11 cellular contexts compared by ENCODE assay signal in genomic region chr2:10452334-10452733, GRCh38. TPM values are rescaled to one million over a fixed set of nuclear protein-coding genes. Genes with fewer than 3 reads are reported as not detected.
DNase-seq lines count a peak whose midpoint lies in the region; ATAC-seq, FAIRE-seq and TF ChIP-seq lines count a peak whose summit lies in the region.
"Had no signal": no experiment of that assay in that cellular context is flagged by ENCODE, and none has a peak within 500 bp of the region (broad histone marks: within the 10 kb centered on the region; RNA-seq: fewer than 3 reads in every experiment).

No MANE protein-coding gene starts in this region.

- H3K27me3 ChIP-seq in Caco-2 (replicated peaks; ENCODE audit: control insufficient read depth, insufficient read depth, low read length): no peaks in the 10 kb centered on the region

- TF ChIP-seq CTCF in fibroblast of the aortic adventitia (IDR thresholded peaks at IDR 0.05; ENCODE audit: insufficient read depth, low read length) (no peak), Caco-2 (IDR thresholded peaks at IDR 0.05; ENCODE audit: insufficient read depth in 1 of 2, low read depth in 1 of 2, low read length in 1 of 2, severe bottlenecking in 1 of 2, unreplicated experiment in 1 of 2) (no peak)

- CTCF ChIA-PET in Caco-2 (lab: Charles Lee): interaction anchor here (0.5 kb wide), 1 partner anchor 43 kb away, joined by 6 read pairs; no protein-coding TSS in a partner anchor

- BruUV-seq in Caco-2 (replicated peaks; lab: Mats Ljungman, UMichigan): no TSS peak

- H3K4me3 Mint-ChIP-seq in Caco-2 (ENCODE audit: unreplicated experiment): no peak overlapping the region
- H3K4me3 Mint-ChIP-seq: CD4-positive, alpha-beta T cell had no signal

- peaks cover 10% of the 10 kb centered on the region for H3K4me1 Mint-ChIP-seq in Caco-2 (ENCODE audit: low read depth, unreplicated experiment)

- no peaks in the 10 kb centered on the region for H3K9me3 Mint-ChIP-seq in Caco-2 (ENCODE audit: unreplicated experiment)
- H3K9me3 Mint-ChIP-seq: CD4-positive, alpha-beta T cell had no signal

- no peak for ATAC-seq in HG02852 (IDR thresholded peaks at IDR 0.05; ENCODE audit: unreplicated experiment)

- peak; percentile 73 for FAIRE-seq in RCC 7860 (lab: Jason Lieb, UNC)
- FAIRE-seq in urothelium cell line (lab: Jason Lieb, UNC): no peak

- H3K36me3 Mint-ChIP-seq in Caco-2 (ENCODE audit: insufficient read depth, unreplicated experiment): peaks cover 10% of the 10 kb centered on the region

- POLR2A ChIA-PET in Caco-2 (lab: Charles Lee): no interaction called here

- H3K27me3 Mint-ChIP-seq in Caco-2 (ENCODE audit: insufficient read depth, unreplicated experiment): no peaks in the 10 kb centered on the region
- H3K27me3 Mint-ChIP-seq: CD4-positive, alpha-beta T cell had no signal

- H3K4me3 ChIP-seq in fibroblast of the aortic adventitia (ENCODE audit: low read depth, low read length): no peak overlapping the region
- H3K4me3 ChIP-seq in Caco-2 (ENCODE audit: low read depth, low read length): no peak overlapping the region

- no peak overlapping the region for H3K27ac Mint-ChIP-seq in Caco-2 (ENCODE audit: unreplicated experiment)
- H3K27ac Mint-ChIP-seq: CD4-positive, alpha-beta T cell had no signal

- DNase-seq in NCI-H2171 treated with DMSO at 0.1 percent for 48 hours (lab: John Stamatoyannopoulos, UW) (peak; percentile 42), NCI-H2171 (lab: John Stamatoyannopoulos, UW) (no peak), RCC 7860 (ENCODE audit: low spot score) (peak; percentile 89), fibroblast of the aortic adventitia (ENCODE audit: low read depth) (peak; percentile 85), urothelium cell line (ENCODE audit: low spot score) (peak; percentile 79), SW480 (ENCODE audit: low spot score) (no peak), Caco-2 (no peak)
- DNase-seq: activated CD4-positive, alpha-beta T cell treated with anti-CD3 and anti-CD28 coated beads for 48 hours; CD4-positive, alpha-beta T cell; Karpas-422 had no signal

- no peaks in the 10 kb centered on the region for H3K9me3 ChIP-seq in Caco-2

- peaks cover 4% of the 10 kb centered on the region for H3K4me1 ChIP-seq in Caco-2

- H3K36me3 ChIP-seq in Caco-2 (ENCODE audit: control insufficient read depth, insufficient read depth, low read length): no peaks in the 10 kb centered on the region

- intact Hi-C loops in Caco-2 (cut with micrococcal nuclease; ENCODE audit: unreplicated experiment): loop anchor here (5.0 kb wide), 1 partner anchor 100 kb away; no protein-coding TSS in a partner anchor

RNA-seq across cellular contexts. Expression of gene ODC1, which starts 4.2 kb away (rescaled TPM):
- 41.4 and 129 TPM in 2 replicates for total RNA-seq in fibroblast of the aortic adventitia (ENCODE audit: low replicate concordance)
- 277 and 285 TPM in 2 replicates for total RNA-seq in Caco-2 (2022)

Comparison
In these comparisons a context has a peak if more than half of its experiments do, and no peak if none do; other contexts are left out.
1. DNase-seq: peak in NCI-H2171 treated with DMSO at 0.1 percent for 48 hours (single experiment), RCC 7860 (single experiment), fibroblast of the aortic adventitia (single experiment) and urothelium cell line (single experiment); none in NCI-H2171 (single experiment), SW480 (single experiment) and Caco-2 (0 of 2).